In genomic region chr10:33334839-33335549, GRCh38 we compare ENCODE assay signal across 8 cellular contexts. TPM values are rescaled to one million over a fixed set of nuclear protein-coding genes. Genes with fewer than 3 reads are reported as not detected.
DNase-seq lines count a peak whose midpoint lies in the region; ATAC-seq and TF ChIP-seq lines count a peak whose summit lies in the region.

No MANE protein-coding gene starts in this region.

- H3K36me3 Mint-ChIP-seq in activated naive CD4-positive, alpha-beta T cell treated with anti-CD3 and anti-CD28 coated beads, Interleukin-2, amount 50 U/mL, for 24 hours, result no peaks in the 10 kb centered on the region
- H3K36me3 Mint-ChIP-seq in neural crest cell (ENCODE audit: low read depth), result peaks cover 3% of the 10 kb centered on the region

- H3K4me1 Mint-ChIP-seq in activated naive CD4-positive, alpha-beta T cell treated with anti-CD3 and anti-CD28 coated beads, Interleukin-2, amount 50 U/mL, for 24 hours, result peaks cover 37% of the 10 kb centered on the region
- peaks cover 46% of the 10 kb centered on the region for H3K4me1 Mint-ChIP-seq in neural crest cell

- H3K9me3 ChIP-seq in aorta (ENCODE audit: control insufficient read depth, low read length), result no peaks in the 10 kb centered on the region

- H3K4me3 ChIP-seq in ACC112 (ENCODE audit: low read depth, low read length) (peak overlapping the region; percentile 96), aorta (ENCODE audit: low read length in 2 of 2) (peak overlapping the region; percentile 61 to 65)

- peaks cover 74% of the 10 kb centered on the region for H3K79me2 ChIP-seq in ACC112 (ENCODE audit: control insufficient read depth, insufficient read depth, low read length, unreplicated experiment)

- H3K27me3 ChIP-seq in ACC112 (ENCODE audit: insufficient read depth, low read length) (no peaks in the 10 kb centered on the region), aorta (ENCODE audit: control insufficient read depth in 1 of 2, insufficient read depth in 2 of 2, low read length in 1 of 2) (no peaks in the 10 kb centered on the region)

- ATAC-seq in aorta (ENCODE audit: low FRiP score) (peak; percentile 89), GM18907 (IDR thresholded peaks at IDR 0.05; ENCODE audit: unreplicated experiment) (no peak)

- WGBS in aorta, 2 donors, result 0% methylated on average over 50 to 63 of the region's 63 CpGs

- H3K4me1 ChIP-seq in ACC112 (ENCODE audit: control insufficient read depth, insufficient read depth, low read length, unreplicated experiment), result peaks cover 27% of the 10 kb centered on the region
- H3K4me1 ChIP-seq in aorta (ENCODE audit: control insufficient read depth in 1 of 2, insufficient read depth in 2 of 2, low read length in 2 of 2), result peaks cover 0 to 3% of the 10 kb centered on the region in 2 donors

- H2AFZ ChIP-seq in ACC112 (ENCODE audit: low read length, unreplicated experiment), result no peak overlapping the region

- H3K9me3 Mint-ChIP-seq in activated naive CD4-positive, alpha-beta T cell treated with anti-CD3 and anti-CD28 coated beads, Interleukin-2, amount 50 U/mL, for 24 hours, result no peaks in the 10 kb centered on the region
- H3K9me3 Mint-ChIP-seq in neural crest cell, result no peaks in the 10 kb centered on the region

- H3K27ac ChIP-seq in ACC112 (ENCODE audit: low read depth, low read length), result peak overlapping the region; percentile 85
- H3K27ac ChIP-seq in aorta (ENCODE audit: low read depth in 1 of 2, low read length in 2 of 2), result peak overlapping the region; percentile 36 to 71

- no peak overlapping the region for H3K27ac Mint-ChIP-seq in activated naive CD4-positive, alpha-beta T cell treated with anti-CD3 and anti-CD28 coated beads, Interleukin-2, amount 50 U/mL, for 24 hours
- no peak overlapping the region for H3K27ac Mint-ChIP-seq in neural crest cell (ENCODE audit: unreplicated experiment)

- TF ChIP-seq CTCF in GM12872 (IDR thresholded peaks at IDR 0.05; ENCODE audit: insufficient read depth, low read depth, low read length), result peak; percentile 35; the same call in 1 of the 3 replicates
- peak; percentile 71 for TF ChIP-seq CTCF in neural crest cell (conservative IDR thresholded peaks at IDR 0.05)

- H3K4me3 Mint-ChIP-seq in activated naive CD4-positive, alpha-beta T cell treated with anti-CD3 and anti-CD28 coated beads, Interleukin-2, amount 50 U/mL, for 24 hours, result peak overlapping the region; percentile 83
- H3K4me3 Mint-ChIP-seq in neural crest cell, result peak overlapping the region; percentile 84

- intact Hi-C loops in aorta (cut with DNase I), result loop anchor here (5.0 to 10.0 kb wide), 10 partner anchors 48 to 1302 kb away; no protein-coding TSS in a partner anchor

- H3K27me3 Mint-ChIP-seq in activated naive CD4-positive, alpha-beta T cell treated with anti-CD3 and anti-CD28 coated beads, Interleukin-2, amount 50 U/mL, for 24 hours, result peaks cover 52% of the 10 kb centered on the region
- H3K27me3 Mint-ChIP-seq in neural crest cell (ENCODE audit: low read depth), result peaks cover 32% of the 10 kb centered on the region

- DNase-seq in NCI-H526 (lab: John Stamatoyannopoulos, UW) (peak; percentile 72 to 79), germinal center (ENCODE audit: low spot score) (peak; percentile 8), neural crest cell (ENCODE audit: low read depth, low spot score) (peak; percentile 70), aorta (peak; percentile 89 to 92)

- H3K36me3 ChIP-seq in ACC112 (ENCODE audit: insufficient read depth, low read length), result peaks cover 30% of the 10 kb centered on the region
- no peaks in the 10 kb centered on the region for H3K36me3 ChIP-seq in aorta (ENCODE audit: control insufficient read depth in 1 of 2, insufficient read depth in 2 of 2, low read length in 1 of 2)

RNA-seq across cellular contexts. Expression of gene NRP1, which starts 0.5 kb away (rescaled TPM):
- 14.5 and 16.1 TPM in 2 replicates for total RNA-seq in neural crest cell
- total RNA-seq in aorta, result 100 to 1,000 TPM; 111 to 221 TPM
- polyA plus RNA-seq in aorta, result 10 to 100 TPM; 19.2 to 52.9 TPM

Comparison
In these comparisons a context has a peak if more than half of its experiments do, and no peak if none do; other contexts are left out.
1. DNase-seq: peak in every context shown above with its lines; median percentile 90 in aorta; 76 in NCI-H526; 70 in neural crest cell; 8 in germinal center.